ENCODE assay signal across 8 cellular contexts in genomic region chrX:78650906-78651437, GRCh38.
DNase-seq lines count a peak whose midpoint lies in the region; ATAC-seq and TF ChIP-seq lines count a peak whose summit lies in the region.

No MANE protein-coding gene starts in this region.

- DNase-seq in GF-D8 (lab: John Stamatoyannopoulos, UW), result peak; percentile 85
- peak; percentile 47 for DNase-seq in KG1 (lab: John Stamatoyannopoulos, UW)
- peak; percentile 51 to 54 for DNase-seq in cardiac fibroblast (ENCODE audit: low read depth in 2 of 2)
- DNase-seq in NCI-H510A (lab: John Stamatoyannopoulos, UW), result no peak
- DNase-seq in stimulated activated CD4-positive, alpha-beta T cell treated with anti-CD3 and anti-CD28 coated beads, Interleukin-15, amount 100 ng/mL, for 24 hours, result no peak
- no peak for DNase-seq in DMS153 (lab: John Stamatoyannopoulos, UW)
- DNase-seq in NCI-H526 (lab: John Stamatoyannopoulos, UW), result no peak

- no peak overlapping the region for H3K4me3 ChIP-seq in cardiac fibroblast (replicated peaks in 1 of 2; ENCODE audit: low read depth in 2 of 2, low read length in 2 of 2)

- no peak for TF ChIP-seq CTCF in cardiac fibroblast (IDR thresholded peaks at IDR 0.05; ENCODE audit: low read depth, low read length)

- ATAC-seq in GM21576 (IDR thresholded peaks at IDR 0.05; ENCODE audit: unreplicated experiment), result peak; percentile 87

Comparison
In these comparisons a context has a peak if more than half of its experiments do, and no peak if none do; other contexts are left out.
1. DNase-seq: peak in GF-D8 (single experiment), KG1 (single experiment) and cardiac fibroblast (2 of 2); none in NCI-H510A (single experiment), stimulated activated CD4-positive, alpha-beta T cell treated with anti-CD3 and anti-CD28 coated beads, Interleukin-15, amount 100 ng/mL, for 24 hours (single experiment), DMS153 (single experiment) and NCI-H526 (0 of 2).